23 cellular contexts compared by ENCODE assay signal in the genomic region with DNA sequence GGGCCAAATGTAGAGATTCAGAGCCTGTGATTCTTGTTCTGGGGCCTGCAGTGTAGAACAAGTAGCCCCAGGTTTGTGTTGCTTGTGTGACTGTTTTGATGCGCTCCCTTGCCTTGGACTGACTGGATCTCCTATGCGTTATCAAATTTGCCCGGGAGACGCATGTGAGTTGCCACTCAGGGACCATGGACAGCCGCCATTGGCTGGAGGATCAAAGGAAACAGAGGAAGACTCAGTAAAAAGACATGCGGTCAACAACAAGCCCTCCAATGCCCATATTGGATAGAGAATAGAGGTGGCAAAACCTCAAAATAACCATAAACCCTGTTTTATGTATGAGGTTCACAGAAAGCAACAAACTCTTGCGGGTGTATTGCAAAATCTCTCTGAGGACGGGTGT.
"Had no signal": no experiment of that assay in that cellular context is flagged by ENCODE, and none has a peak within 500 bp of the region (broad histone marks: within the 10 kb centered on the region; RNA-seq: fewer than 3 reads in every experiment).

No MANE protein-coding gene starts in this region.

- H3K4me1 ChIP-seq: neural progenitor cell, right atrium auricular region, testis, transverse colon, upper lobe of left lung, vagina had no signal

- H3K9me3 ChIP-seq: left ventricle myocardium inferior, ovary, right atrium auricular region, stomach, testis, thyroid gland, transverse colon, upper lobe of left lung, vagina had no signal

- H3K27ac ChIP-seq: hepatocyte, left ventricle myocardium inferior, neural progenitor cell, ovary, right atrium auricular region, skin epidermis, stomach, testis, thyroid gland, transverse colon, upper lobe of left lung, vagina had no signal

- DNase-seq: islet precursor cell; left ventricle myocardium inferior; midbrain; naive thymus-derived CD8-positive, alpha-beta T cell; ovary; stimulated activated CD4-positive, alpha-beta T cell treated with anti-CD3 and anti-CD28 coated beads, Interleukin-12 subunit alpha, Interleukin-12 subunit beta, amount 100 ng/mL, for 4 hours; stimulated activated CD4-positive, alpha-beta T cell treated with anti-CD3 and anti-CD28 coated beads, Interleukin-15, amount 100 ng/mL, for 24 hours; stimulated activated CD4-positive, alpha-beta T cell treated with anti-CD3 and anti-CD28 coated beads, Interleukin-2, amount 100 ng/mL, for 24 hours; stimulated activated CD4-positive, alpha-beta T cell treated with anti-CD3 and anti-CD28 coated beads, Interleukin-4, amount 100 ng/mL, for 1 hour; stimulated activated naive B cell treated with anti-CD40 and anti-IgM and Interleukin-4, amounts not matched to agents 10 μg/mL and 1 μg/mL and 100 μg/mL, for 72 hours; stimulated activated naive CD8-positive, alpha-beta T cell treated with anti-CD3 and anti-CD28 coated beads, Interleukin-15, Interleukin-2, amounts not matched to agents 100 U/mL and 50 U/mL, for 24 hours; stomach; testis; thyroid gland; transverse colon; upper lobe of left lung had no signal

- H3K27me3 ChIP-seq: hepatocyte, neural progenitor cell, ovary, right atrium auricular region, stomach, testis, thyroid gland, transverse colon, upper lobe of left lung, vagina had no signal

- H3K9ac ChIP-seq: neural progenitor cell had no signal

- ATAC-seq: naive thymus-derived CD8-positive, alpha-beta T cell; sciatic nerve; stimulated activated naive B cell treated with anti-CD40 and anti-IgM and Interleukin-4, amounts not matched to agents 10 μg/mL and 1 μg/mL and 100 μg/mL, for 72 hours; stimulated activated naive CD8-positive, alpha-beta T cell treated with anti-CD3 and anti-CD28 coated beads, Interleukin-15, Interleukin-2, amounts not matched to agents 100 U/mL and 50 U/mL, for 24 hours had no signal

- H3K79me2 ChIP-seq: hepatocyte had no signal

- H3K36me3 ChIP-seq: left ventricle myocardium inferior, neural progenitor cell, ovary, right atrium auricular region, stomach, thyroid gland, transverse colon, upper lobe of left lung, vagina had no signal

- H3K4me2 ChIP-seq: hepatocyte, neural progenitor cell had no signal

- H2AFZ ChIP-seq: hepatocyte, neural progenitor cell had no signal

- H3K4me3 ChIP-seq: hepatocyte, left ventricle myocardium inferior, lung, neural progenitor cell, ovary, right atrium auricular region, skin epidermis, stomach, testis, thyroid gland, transverse colon, upper lobe of left lung, vagina had no signal
